In genomic region chr5:10863763-10864383, GRCh38 we compare ENCODE assay signal across 8 cellular contexts.
DNase-seq lines count a peak whose midpoint lies in the region; ATAC-seq and TF ChIP-seq lines count a peak whose summit lies in the region.

No MANE protein-coding gene starts in this region.

- peak; percentile 94 for ATAC-seq in GM23338

- peaks cover 2% of the 10 kb centered on the region for H3K27me3 Mint-ChIP-seq in GM23338 (ENCODE audit: insufficient read depth, low read depth, poor library complexity)

- in situ Hi-C loops in brain microvascular endothelial cell (cut with HindIII; ENCODE audit: low pct_ligation_motif_present, low sequenced_read_pairs) = no loop called here

- H3K4me1 ChIP-seq in GM23338 (ENCODE audit: insufficient read depth) (no peaks in the 10 kb centered on the region; the same call in 1 of the 2 replicates), KMS-11 (ENCODE audit: low read depth, poor library complexity, severe bottlenecking) (no peaks in the 10 kb centered on the region)

- no peak overlapping the region for H2AFZ ChIP-seq in GM23338
- H2AFZ ChIP-seq in KMS-11 (ENCODE audit: low read depth) = no peak overlapping the region

- no peaks in the 10 kb centered on the region for H4K20me1 ChIP-seq in GM23338 (replicated peaks; ENCODE audit: insufficient read depth)
- H4K20me1 ChIP-seq in KMS-11 (ENCODE audit: insufficient read depth) = no peaks in the 10 kb centered on the region

- no peaks in the 10 kb centered on the region for H3K9me2 ChIP-seq in GM23338 (ENCODE audit: insufficient read depth)

- H3K4me3 ChIP-seq in GM23338 (no peak overlapping the region), KMS-11 (IDR thresholded peaks at IDR 0.05; ENCODE audit: insufficient read depth, low read depth, low read length) (no peak overlapping the region), brain microvascular endothelial cell (ENCODE audit: low read depth, low read length) (no peak overlapping the region)

- TF ChIP-seq CTCF in GM23338 (conservative IDR thresholded peaks at IDR 0.05; ENCODE audit: low read depth in 2 of 2) (peak; percentile 90 to 94), KMS-11 (conservative IDR thresholded peaks at IDR 0.05; ENCODE audit: low read depth, low read length) (peak; percentile 94), brain microvascular endothelial cell (IDR thresholded peaks at IDR 0.05; ENCODE audit: low read depth, low read length, missing control alignments) (peak; percentile 94)

- H3K4me2 ChIP-seq in GM23338 (no peak overlapping the region), KMS-11 (no peak overlapping the region)

- no peaks in the 10 kb centered on the region for H3F3A ChIP-seq in GM23338 (replicated peaks; ENCODE audit: low read depth)

- no peak overlapping the region for H3K9ac ChIP-seq in KMS-11

- no peak overlapping the region for H3K27ac ChIP-seq in GM23338 (ENCODE audit: low read depth)
- no peak overlapping the region for H3K27ac ChIP-seq in KMS-11
- no peak overlapping the region for H3K27ac ChIP-seq in brain microvascular endothelial cell

- no peaks in the 10 kb centered on the region for H3K36me3 Mint-ChIP-seq in GM23338 (ENCODE audit: low read depth)

- H3K36me3 ChIP-seq in GM23338 (ENCODE audit: insufficient read depth) = no peaks in the 10 kb centered on the region
- no peaks in the 10 kb centered on the region for H3K36me3 ChIP-seq in KMS-11 (ENCODE audit: insufficient read depth)
- no peaks in the 10 kb centered on the region for H3K36me3 ChIP-seq in brain microvascular endothelial cell (replicated peaks)

- no peaks in the 10 kb centered on the region; the same call in 2 of the 3 replicates for H3K9me3 Mint-ChIP-seq in GM23338

- H3K79me2 ChIP-seq in GM23338 (replicated peaks; ENCODE audit: insufficient read depth) = no peaks in the 10 kb centered on the region
- no peaks in the 10 kb centered on the region for H3K79me2 ChIP-seq in KMS-11 (ENCODE audit: insufficient read depth, low read depth)

- peak; percentile 79 for DNase-seq in DMS 273 (lab: John Stamatoyannopoulos, UW; ENCODE audit: unreplicated experiment)
- no peak for DNase-seq in DMS 273 treated with DMSO at 0.1 percent for 48 hours (lab: John Stamatoyannopoulos, UW)
- DNase-seq in GM23338 (ENCODE audit: low spot score) = peak; percentile 84
- DNase-seq in UCSD-AML1 (lab: John Stamatoyannopoulos, UW; ENCODE audit: unreplicated experiment) = peak; percentile 63
- DNase-seq in brain microvascular endothelial cell = peak; percentile 65
- peak; percentile 62 for DNase-seq in kidney tubule cell (ENCODE audit: low spot score)
- DNase-seq in stimulated activated CD8-positive, alpha-beta memory T cell treated with anti-CD3 and anti-CD28 coated beads, Interleukin-15, amount 100 ng/mL, for 1 hour (ENCODE audit: low read depth) = peak; percentile 16

- H3K4me1 Mint-ChIP-seq in GM23338 = peaks cover 4% of the 10 kb centered on the region; the same call in 1 of the 3 replicates

- H3K27me3 ChIP-seq in GM23338 (ENCODE audit: insufficient read depth) = no peaks in the 10 kb centered on the region
- no peaks in the 10 kb centered on the region for H3K27me3 ChIP-seq in KMS-11 (ENCODE audit: insufficient read depth, low read depth)
- no peaks in the 10 kb centered on the region for H3K27me3 ChIP-seq in brain microvascular endothelial cell (replicated peaks)

- no peak overlapping the region for H3K27ac Mint-ChIP-seq in GM23338

- H3K4me3 Mint-ChIP-seq in GM23338 = no peak overlapping the region

TF ChIP-seq in GM23338, 12 proteins besides CTCF, POLR2A, EP300 and RAD21:
- TF ChIP-seq ZNF114 (CRISPR knock-in tag; IDR thresholded peaks at IDR 0.05) (no peak), STAT1 (IDR thresholded peaks at IDR 0.05; ENCODE audit: unreplicated experiment) (no peak), EZH2phosphoT487 (IDR thresholded peaks at IDR 0.05; ENCODE audit: unreplicated experiment) (no peak), ZNF462 (CRISPR knock-in tag; IDR thresholded peaks at IDR 0.05) (peak; percentile 78)
